8 cellular contexts compared by ENCODE assay signal in the genomic region with DNA sequence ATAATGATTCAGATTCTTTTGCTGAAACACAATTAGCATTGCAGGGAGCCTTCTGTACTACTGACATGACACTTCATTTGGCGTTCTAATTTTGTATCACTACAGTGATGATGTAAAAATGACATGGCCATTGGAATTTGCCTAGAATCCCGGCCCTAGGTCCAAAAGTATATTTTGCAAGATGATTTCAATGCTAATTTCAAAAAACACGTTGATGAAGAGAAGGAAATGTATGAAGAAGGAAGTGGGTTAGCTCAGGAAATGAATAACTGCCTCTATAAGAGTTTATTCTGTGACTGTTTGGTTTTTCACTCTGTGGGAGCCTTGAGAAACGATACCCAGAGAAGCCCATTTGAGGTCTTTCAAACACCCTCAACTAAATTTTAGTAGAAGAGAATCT. TPM values are rescaled to one million over a fixed set of nuclear protein-coding genes. Genes with fewer than 3 reads are reported as not detected.
A peak's percentile ranks its signal among the peaks of the same experiment; 100 is the strongest.
DNase-seq lines count a peak whose midpoint lies in the region; ATAC-seq and TF ChIP-seq lines count a peak whose summit lies in the region.

No MANE protein-coding gene starts in this region.

- DNase-seq in GM12865 (ENCODE audit: low read depth) = peak; percentile 30
- no peak for DNase-seq in T-cell
- DNase-seq in mesothelial cell of epicardium (ENCODE audit: low spot score in 2 of 2, unreplicated experiment in 2 of 2) = no peak
- no peak for DNase-seq in Peyer's patch
- DNase-seq in HPDE6-E6E7 (ENCODE audit: extremely low spot score) = no peak
- DNase-seq in SW480 (ENCODE audit: low spot score) = no peak
- DNase-seq in NCI-H2107 (lab: John Stamatoyannopoulos, UW) = no peak

- H3K27ac Mint-ChIP-seq in T-cell (peak overlapping the region; percentile 89 to 96), mesothelial cell of epicardium (peak overlapping the region; percentile 27)

- H3K27ac ChIP-seq in Peyer's patch = peak overlapping the region in 2 of 4 donors; percentile 18 to 20

- H3K4me1 Mint-ChIP-seq in T-cell (peaks cover 83 to 88% (median 83%) of the 10 kb centered on the region in 3 donors), mesothelial cell of epicardium (peaks cover 22% of the 10 kb centered on the region)

- H3K4me1 ChIP-seq in Peyer's patch = peaks cover 0 to 6% (median 0%) of the 10 kb centered on the region in 4 donors

- peak overlapping the region; percentile 54 to 65 (median 65) for H3K4me3 Mint-ChIP-seq in T-cell
- H3K4me3 Mint-ChIP-seq in mesothelial cell of epicardium = no peak overlapping the region

- TF ChIP-seq CTCF in GM12865 (IDR thresholded peaks at IDR 0.05; ENCODE audit: insufficient read depth, low read depth, low read length, missing control alignments) (no peak), mesothelial cell of epicardium (IDR thresholded peaks at IDR 0.05; ENCODE audit: unreplicated experiment) (no peak), Peyer's patch (IDR thresholded peaks at IDR 0.05) (no peak)

- TF ChIP-seq POLR2A in Peyer's patch (IDR thresholded peaks at IDR 0.05) = no peak

- CTCF ChIA-PET in T-cell (lab: Charles Lee) = interaction anchor here in 1 of 2 donors (0.6 to 1.7 kb wide), 2 partner anchors 24 to 56 kb away, joined by 3 read pairs; no protein-coding TSS in a partner anchor

- H3K36me3 ChIP-seq in Peyer's patch = peaks cover 0 to 43% (median 0%) of the 10 kb centered on the region in 3 donors

- H3K27me3 Mint-ChIP-seq in T-cell (no peaks in the 10 kb centered on the region), mesothelial cell of epicardium (ENCODE audit: low read depth) (no peaks in the 10 kb centered on the region)

- POLR2A ChIA-PET in T-cell (lab: Charles Lee) = interaction anchor here in 1 of 2 donors (0.6 kb wide), 1 partner anchor 70 kb away, joined by 4 read pairs; no protein-coding TSS in a partner anchor

- H3K4me3 ChIP-seq in GM12865 (ENCODE audit: low read depth, low read length) (no peak overlapping the region), Peyer's patch (no peak overlapping the region)

- ATAC-seq in HG02588 (IDR thresholded peaks at IDR 0.05; ENCODE audit: unreplicated experiment) (peak; percentile 51), T-cell (replicated peaks in 1 of 4) (peak; percentile 68 to 76 (median 75))

- H3K36me3 Mint-ChIP-seq in T-cell (peaks cover 42% of the 10 kb centered on the region), mesothelial cell of epicardium (peaks cover 25% of the 10 kb centered on the region)

- H3K9me3 ChIP-seq in Peyer's patch = no peaks in the 10 kb centered on the region

- H3K27me3 ChIP-seq in Peyer's patch = no peaks in the 10 kb centered on the region

- H3K9me3 Mint-ChIP-seq in T-cell (peaks cover 6 to 14% (median 7%) of the 10 kb centered on the region in 3 donors), mesothelial cell of epicardium (peaks cover 21% of the 10 kb centered on the region)

RNA-seq across cellular contexts. Expression of gene OSTF1, which starts 59.3 kb away (rescaled TPM):
- 10 to 100 TPM; 46.6 to 73.9 (median 58.3) TPM for total RNA-seq in T-cell
- 10.5 to 13.3 TPM (median 10.7 TPM) in 3 replicates for total RNA-seq in mesothelial cell of epicardium
- 10 to 100 TPM; 21.6 to 44.6 (median 32.9) TPM for total RNA-seq in Peyer's patch

RNA-seq across cellular contexts. Expression of gene NMRK1, which starts 59.7 kb away (rescaled TPM):
- total RNA-seq in T-cell (10 to 100 TPM; 61.9 to 91.0 (median 72.6) TPM), mesothelial cell of epicardium (7.6 to 9.0 TPM (median 7.9 TPM) in 3 replicates), Peyer's patch (10 to 100 TPM; 14.9 to 36.8 (median 26.5) TPM)
